28 cellular contexts compared by ENCODE assay signal in the genomic region with DNA sequence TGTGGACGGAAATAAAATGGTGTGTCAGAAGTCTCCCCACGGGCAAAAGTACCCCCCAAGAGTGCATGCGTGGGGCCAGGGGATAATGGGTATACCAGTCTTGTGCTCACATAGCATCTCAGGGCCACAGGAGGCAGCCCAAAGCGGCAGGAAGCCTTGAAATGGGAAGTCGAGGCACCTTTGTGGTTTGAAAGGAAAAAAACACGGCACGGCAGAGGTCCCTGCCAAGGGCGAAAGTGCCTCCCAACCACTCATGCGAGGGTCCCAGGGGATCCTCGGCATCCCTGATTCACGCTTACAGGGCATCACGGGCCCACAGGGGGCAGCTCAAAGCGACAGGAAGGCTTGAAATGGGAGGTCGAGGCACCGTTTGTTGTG.
"Had no signal": no experiment of that assay in that cellular context is flagged by ENCODE, and none has a peak within 500 bp of the region (broad histone marks: within the 10 kb centered on the region; RNA-seq: fewer than 3 reads in every experiment).

No MANE protein-coding gene starts in this region.

- H3K4me3 Mint-ChIP-seq: activated CD4-positive, alpha-beta memory T cell treated with anti-CD3 and anti-CD28 coated beads, Interleukin-2, amount 10 ng/mL, durations not matched to agents 7 days and 5 days; activated CD4-positive, alpha-beta T cell treated with anti-CD3 and anti-CD28 coated beads for 36 hours; activated naive CD4-positive, alpha-beta T cell treated with anti-CD3 and anti-CD28 coated beads, Interleukin-2, amount 10 ng/mL, durations not matched to agents 7 days and 5 days; activated naive CD8-positive, alpha-beta T cell treated with anti-CD3 and anti-CD28 coated beads for 36 hours; activated T-helper 17 cell treated with anti-CD3 and anti-CD28 coated beads, Interleukin-2, amount 50 U/mL, for 72 hours; T-cell had no signal

- H3K27me3 Mint-ChIP-seq: activated CD4-positive, alpha-beta memory T cell treated with anti-CD3 and anti-CD28 coated beads, Interleukin-2, amount 10 ng/mL, durations not matched to agents 7 days and 5 days; activated CD4-positive, alpha-beta T cell treated with anti-CD3 and anti-CD28 coated beads for 36 hours; activated naive CD4-positive, alpha-beta T cell treated with anti-CD3 and anti-CD28 coated beads, Interleukin-2, amount 10 ng/mL, durations not matched to agents 7 days and 5 days; activated naive CD8-positive, alpha-beta T cell treated with anti-CD3 and anti-CD28 coated beads for 36 hours; activated T-helper 17 cell treated with anti-CD3 and anti-CD28 coated beads, Interleukin-2, amount 50 U/mL, for 72 hours; T-cell had no signal

- DNase-seq: activated CD4-positive, alpha-beta memory T cell treated with anti-CD3 and anti-CD28 coated beads, Interleukin-2, amount 10 ng/mL, durations not matched to agents 7 days and 5 days; activated CD4-positive, alpha-beta T cell treated with anti-CD3 and anti-CD28 coated beads for 36 hours; activated CD4-positive, alpha-beta T cell treated with anti-CD3 and anti-CD28 coated beads, Interleukin-2, amount 50 U/mL, for 1 hour; activated CD4-positive, CD25-positive, alpha-beta regulatory T cell; activated gamma-delta T cell; activated naive CD4-positive, alpha-beta T cell treated with anti-CD3 and anti-CD28 coated beads, Interleukin-2, amount 10 ng/mL, durations not matched to agents 7 days and 5 days; activated naive CD8-positive, alpha-beta T cell treated with anti-CD3 and anti-CD28 coated beads for 36 hours; activated T-cell treated with anti-CD3 and anti-CD28 coated beads for 4 hours; activated T-cell treated with anti-CD3 and anti-CD28 coated beads, Interleukin-2, amount 50 U/mL, for 48 hours; central memory CD4-positive, alpha-beta T cell; Kasumi-1; KBM-7; NCI-H1048; NCI-H146; NCI-H187 treated with DMSO at 0.1 percent for 48 hours; NCI-H2081 treated with DMSO at 0.1 percent for 48 hours; NCI-H446; NCI-H524; SHP77 treated with DMSO at 0.1 percent for 48 hours; T-cell; T-helper 2 cell; T1000 had no signal

- H3K27ac ChIP-seq: adrenal gland, breast epithelium, Peyer's patch, RWPE1, VCaP had no signal

- H3K36me3 ChIP-seq: adrenal gland, breast epithelium, Peyer's patch had no signal

- H3K27me3 ChIP-seq: adrenal gland, breast epithelium, Peyer's patch had no signal

- H3K4me3 ChIP-seq: adrenal gland, breast epithelium, Peyer's patch had no signal

- H3K4me1 Mint-ChIP-seq: activated CD4-positive, alpha-beta memory T cell treated with anti-CD3 and anti-CD28 coated beads, Interleukin-2, amount 10 ng/mL, durations not matched to agents 7 days and 5 days; activated CD4-positive, alpha-beta T cell treated with anti-CD3 and anti-CD28 coated beads for 36 hours; activated naive CD4-positive, alpha-beta T cell treated with anti-CD3 and anti-CD28 coated beads, Interleukin-2, amount 10 ng/mL, durations not matched to agents 7 days and 5 days; activated naive CD8-positive, alpha-beta T cell treated with anti-CD3 and anti-CD28 coated beads for 36 hours; activated T-helper 17 cell treated with anti-CD3 and anti-CD28 coated beads, Interleukin-2, amount 50 U/mL, for 72 hours; T-cell had no signal

- H3K4me1 ChIP-seq: adrenal gland, breast epithelium, Peyer's patch had no signal

- H3K27ac Mint-ChIP-seq: activated CD4-positive, alpha-beta memory T cell treated with anti-CD3 and anti-CD28 coated beads, Interleukin-2, amount 10 ng/mL, durations not matched to agents 7 days and 5 days; activated CD4-positive, alpha-beta T cell treated with anti-CD3 and anti-CD28 coated beads for 36 hours; activated naive CD4-positive, alpha-beta T cell treated with anti-CD3 and anti-CD28 coated beads, Interleukin-2, amount 10 ng/mL, durations not matched to agents 7 days and 5 days; activated naive CD8-positive, alpha-beta T cell treated with anti-CD3 and anti-CD28 coated beads for 36 hours; activated T-helper 17 cell treated with anti-CD3 and anti-CD28 coated beads, Interleukin-2, amount 50 U/mL, for 72 hours; T-cell had no signal

- ATAC-seq: activated CD4-positive, alpha-beta T cell treated with anti-CD3 and anti-CD28 coated beads for 36 hours; activated T-helper 17 cell treated with anti-CD3 and anti-CD28 coated beads, Interleukin-2, amount 50 U/mL, for 72 hours; T-cell had no signal

- H3K36me3 Mint-ChIP-seq: activated naive CD8-positive, alpha-beta T cell treated with anti-CD3 and anti-CD28 coated beads for 36 hours; T-cell had no signal
